Comparison of ENCODE assay signal across 21 cellular contexts in the genomic region with DNA sequence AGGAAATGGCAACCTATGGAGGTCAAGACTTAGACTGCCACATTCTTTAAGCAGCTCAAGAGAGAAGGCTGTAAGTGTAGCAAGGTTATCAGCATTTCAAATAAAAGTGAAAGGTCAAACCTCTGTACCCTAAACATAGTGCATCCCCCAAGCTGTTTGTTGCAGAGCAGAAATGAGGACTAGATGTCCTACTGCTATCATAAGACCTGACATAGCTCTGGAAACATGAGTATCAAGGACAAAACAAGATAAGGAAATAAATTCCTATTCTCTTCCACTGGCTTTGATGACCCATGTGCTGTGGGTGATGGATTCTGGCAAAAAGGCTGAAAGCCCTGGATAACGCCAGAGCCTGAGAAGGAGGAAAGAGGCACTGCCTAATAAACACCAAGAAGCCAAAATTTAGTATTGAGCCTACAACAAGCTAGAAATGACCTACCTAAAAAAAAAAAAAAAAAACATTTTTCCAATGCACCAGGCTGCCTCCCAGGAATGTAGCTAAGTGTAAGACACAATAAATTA. TPM values are rescaled to one million over a fixed set of nuclear protein-coding genes. Genes with fewer than 3 reads are reported as not detected.
DNase-seq lines count a peak whose midpoint lies in the region; ATAC-seq and TF ChIP-seq lines count a peak whose summit lies in the region.
"Had no signal": no experiment of that assay in that cellular context is flagged by ENCODE, and none has a peak within 500 bp of the region (broad histone marks: within the 10 kb centered on the region; RNA-seq: fewer than 3 reads in every experiment).

No MANE protein-coding gene starts in this region.

- no peaks in the 10 kb centered on the region for H3K27me3 ChIP-seq in heart left ventricle
- H3K27me3 ChIP-seq: BE2C had no signal

- ATAC-seq in Right ventricle myocardium inferior (peak; percentile 69), heart left ventricle (peak; percentile 53 to 83 (median 69)), left ventricle myocardium superior (peak; percentile 81), GM18511 (IDR thresholded peaks at IDR 0.05; ENCODE audit: unreplicated experiment) (no peak), HG02623 (IDR thresholded peaks at IDR 0.05; ENCODE audit: unreplicated experiment) (no peak)
- ATAC-seq: GM12878, K562 had no signal

- intact Hi-C loops in Right ventricle myocardium inferior (cut with DNase I) = no loop called here
- intact Hi-C loops in heart left ventricle (cut with DNase I) = no loop called here
- intact Hi-C loops in left ventricle myocardium superior (cut with micrococcal nuclease) = no loop called here

- H3K4me3 ChIP-seq in heart left ventricle = no peak overlapping the region
- H3K4me3 ChIP-seq: GM12878, GM23248, HAP-1, K562 had no signal

- H3K4me1 ChIP-seq in heart left ventricle = peaks cover 0 to 15% (median 0%) of the 10 kb centered on the region in 12 donors
- H3K4me1 ChIP-seq: HAP-1 had no signal

- WGBS in heart left ventricle, 4 donors = 39 to 67% (median 46%) methylated on average over 1 of the region's 1 CpG

- H3K9me3 ChIP-seq in heart left ventricle = no peaks in the 10 kb centered on the region
- H3K9me3 ChIP-seq: BE2C, HAP-1 had no signal

- DNase-seq in Right ventricle myocardium inferior (ENCODE audit: missing footprints) (no peak), heart left ventricle (no peak), left ventricle myocardium superior (no peak), DMS 273 treated with DMSO at 0.1 percent for 48 hours (lab: John Stamatoyannopoulos, UW) (no peak)
- DNase-seq: BE2C; C1 segment of cervical spinal cord; CD4-positive, CD25-positive, alpha-beta regulatory T cell; DND-41; EL; GM23248; IMR-90 had no signal

- H3K36me3 ChIP-seq in heart left ventricle = peaks cover 2 to 100% (median 99%) of the 10 kb centered on the region in 9 donors

- no peak for TF ChIP-seq CTCF in heart left ventricle (IDR thresholded peaks at IDR 0.05)

- H3K27ac ChIP-seq in heart left ventricle = peak overlapping the region in 10 of 12 donors; percentile 7 to 87 (median 34)
- H3K27ac ChIP-seq: GM23248, HL-60 had no signal

- TF ChIP-seq POLR2A in heart left ventricle (IDR thresholded peaks at IDR 0.05) = no peak

RNA-seq across cellular contexts. Expression of a gene that starts 35.9 kb away (rescaled TPM):
- total RNA-seq in Right ventricle myocardium inferior (11.6 TPM), heart left ventricle (10 to 100 TPM in 6 of 9 donors, 1 to 10 TPM in 3; 6.7 to 26.0 (median 11.5) TPM), left ventricle myocardium superior (11.9 TPM)
- 10 to 100 TPM in 1 of 2 donors, 1 to 10 TPM in 1; 4.6 to 10.3 TPM for polyA plus RNA-seq in heart left ventricle

RNA-seq across cellular contexts. Expression of a gene that starts 55.6 kb away (rescaled TPM):
- 12.8 TPM for total RNA-seq in Right ventricle myocardium inferior
- total RNA-seq in heart left ventricle = 10 to 100 TPM; 10.1 to 44.4 (median 19.7) TPM
- 10 to 100 TPM; 17.3 to 22.8 TPM for polyA plus RNA-seq in heart left ventricle
- 13.6 TPM for total RNA-seq in left ventricle myocardium superior
- total RNA-seq: G401, GM12878, HT1080 had no signal
- polyA plus RNA-seq: K562 had no signal

RNA-seq across cellular contexts. Expression of a gene that starts 58.3 kb away (rescaled TPM):
- 1.4 TPM for total RNA-seq in Right ventricle myocardium inferior
- 1 to 10 TPM in 2 of 9 donors, under 1 TPM in 2, not detected in 5; 0.58 to 4.2 (median 1.5) TPM for total RNA-seq in heart left ventricle
- polyA plus RNA-seq in heart left ventricle = 1 to 10 TPM in 1 of 2 donors, under 1 TPM in 1; 0.57 to 6.5 TPM
- total RNA-seq in left ventricle myocardium superior = 0.37 TPM
- total RNA-seq: A172; CD4-positive, CD25-positive, alpha-beta regulatory T cell; G401; GM12878; GM23248; H4; IMR-90; K562 had no signal
- polyA plus RNA-seq: CD4-positive, CD25-positive, alpha-beta regulatory T cell; GM23248; IMR-90 had no signal

Comparison
In these comparisons a context has a peak if more than half of its experiments do, and no peak if none do; other contexts are left out.
1. ATAC-seq: peak in Right ventricle myocardium inferior (single experiment), heart left ventricle (4 of 4) and left ventricle myocardium superior (single experiment); none in GM18511 (single experiment) and HG02623 (single experiment).